ENCODE assay signal across 8 cellular contexts in genomic region chr4:184475096-184475461, GRCh38. TPM values are rescaled to one million over a fixed set of nuclear protein-coding genes. Genes with fewer than 3 reads are reported as not detected.
DNase-seq lines count a peak whose midpoint lies in the region; ATAC-seq and TF ChIP-seq lines count a peak whose summit lies in the region.

No MANE protein-coding gene starts in this region.

- peak; percentile 7 for ATAC-seq in GM21367 (IDR thresholded peaks at IDR 0.05; ENCODE audit: unreplicated experiment)
- no peak for ATAC-seq in lung (ENCODE audit: insufficient read depth, low FRiP score)

- in situ Hi-C loops in Caki2 (cut with HindIII; ENCODE audit: low pct_unique_long_range_greater_than_20kb, low sequenced_read_pairs): no loop called here

- H3K9me3 ChIP-seq in lung (ENCODE audit: control insufficient read depth in 2 of 2, insufficient read depth in 1 of 2, low read length in 1 of 2): no peaks in the 10 kb centered on the region

- intact Hi-C loops in dorsolateral prefrontal cortex (cut with DNase I): loop anchor here (2.0 to 10.0 kb wide), 4 partner anchors 37 to 210 kb away; partner anchors contain the start of genes CASP3 (in 1 of the 2) and PRIMPOL (in 1 of the 2)

- WGBS in lung, 2 donors: 0% methylated on average over 17 of the region's 17 CpGs

- no peak for TF ChIP-seq CTCF in dorsolateral prefrontal cortex (IDR thresholded peaks at IDR 0.05 in 54 of 56, conservative IDR thresholded peaks at IDR 0.05 in 2 of 56; ENCODE audit: low read depth in 1 of 56, partially characterized antibody in 56 of 56)
- TF ChIP-seq CTCF in lung (IDR thresholded peaks at IDR 0.05; ENCODE audit: control extremely low read depth, extremely low read depth): no peak

- DNase-seq in Caki2 (ENCODE audit: low read depth) (peak; percentile 43), HT1080 (ENCODE audit: low read depth) (peak; percentile 41), dorsolateral prefrontal cortex (peak in 4 of 10 donors; percentile 13 to 52 (median 22)), lung (ENCODE audit: low spot score) (peak; percentile 56), NCI-H2196 treated with DMSO at 0.1 percent for 48 hours (lab: John Stamatoyannopoulos, UW; ENCODE audit: unreplicated experiment) (no peak)
- peak; percentile 46 to 48 for DNase-seq in activated CD4-positive, alpha-beta T cell treated with anti-CD3 and anti-CD28 coated beads for 24 hours (ENCODE audit: low read depth in 2 of 2)
- peak; percentile 9 for DNase-seq in stimulated activated CD8-positive, alpha-beta memory T cell treated with anti-CD3 and anti-CD28 coated beads, Interleukin-12 subunit alpha, Interleukin-12 subunit beta, amount 100 ng/mL, for 24 hours (ENCODE audit: extremely low read depth)

- no peaks in the 10 kb centered on the region for H3K36me3 ChIP-seq in lung (ENCODE audit: control insufficient read depth in 2 of 2, insufficient read depth in 2 of 2, low read length in 2 of 2)

- no peaks in the 10 kb centered on the region for H3K27me3 ChIP-seq in dorsolateral prefrontal cortex
- H3K27me3 ChIP-seq in lung (ENCODE audit: control insufficient read depth, insufficient read depth): no peaks in the 10 kb centered on the region

- H3K4me3 ChIP-seq in dorsolateral prefrontal cortex: peak overlapping the region; percentile 62 to 99 (median 89)
- H3K4me3 ChIP-seq in lung: peak overlapping the region; percentile 86

- H3K27ac ChIP-seq in dorsolateral prefrontal cortex (peak overlapping the region; percentile 77 to 100 (median 98)), lung (ENCODE audit: low read depth in 1 of 2, low read length in 1 of 2) (peak overlapping the region; percentile 98 to 99)

- peaks cover 3 to 10% of the 10 kb centered on the region in 2 donors for H3K4me1 ChIP-seq in lung (ENCODE audit: control insufficient read depth in 2 of 2, insufficient read depth in 2 of 2, low read length in 2 of 2)

RNA-seq across cellular contexts. Expression of gene IRF2, which starts 0.7 kb away (rescaled TPM):
- 18.4 and 47.1 TPM in 2 replicates for total RNA-seq in Caki2 (2014; rRNA removed; shearing (Covaris generic); ENCODE audit: low replicate concordance)
- total RNA-seq in HT1080 (2014; rRNA removed; shearing (Covaris generic)): 18.9 and 22.8 TPM in 2 replicates
- 25.4 and 28.9 TPM in 2 replicates for polyA plus RNA-seq in HT1080 (2015; cell fraction: cytosol; rRNA removed)
- polyA plus RNA-seq in HT1080 (2015; cell fraction: nucleus; rRNA removed): 31.7 and 36.2 TPM in 2 replicates
- 10 to 100 TPM; 18.8 to 61.7 (median 33.1) TPM for total RNA-seq in dorsolateral prefrontal cortex
- total RNA-seq in lung: 10 to 100 TPM; 30.7 to 65.8 TPM
- 10 to 100 TPM; 16.4 to 55.4 TPM for polyA plus RNA-seq in lung
